8 cellular contexts compared by ENCODE assay signal in genomic region chr5:181218795-181219124, GRCh38. TPM values are rescaled to one million over a fixed set of nuclear protein-coding genes. Genes with fewer than 3 reads are reported as not detected.
DNase-seq lines count a peak whose midpoint lies in the region; ATAC-seq, FAIRE-seq and TF ChIP-seq lines count a peak whose summit lies in the region.

No MANE protein-coding gene starts in this region.

- in situ Hi-C loops in GM12878 (cut with MboI), result no loop called here

- no peaks in the 10 kb centered on the region; the same call in 1 of the 2 replicates for H3K79me2 ChIP-seq in GM12878 (ENCODE audit: control insufficient read depth, insufficient read depth, low read length)

- H3K27me3 ChIP-seq in A673 (replicated peaks; ENCODE audit: insufficient read depth, low read depth, low read length, poor library complexity) (no peaks in the 10 kb centered on the region), GM12878 (replicated peaks in 1 of 2; ENCODE audit: control insufficient read depth in 2 of 2, insufficient read depth in 2 of 2, low read length in 1 of 2) (no peaks in the 10 kb centered on the region), mesenchymal stem cell (ENCODE audit: control insufficient read depth in 1 of 2, insufficient read depth in 1 of 2, low read length in 2 of 2) (peaks cover 0 to 3% of the 10 kb centered on the region in 2 experiments)

- H2BK5ac ChIP-seq in mesenchymal stem cell (ENCODE audit: low read depth, low read length, poor library complexity, severe bottlenecking), result no peak overlapping the region

- no peak overlapping the region for H2BK120ac ChIP-seq in mesenchymal stem cell (ENCODE audit: low read depth, low read length)

- H2AK5ac ChIP-seq in mesenchymal stem cell (ENCODE audit: low read length, severe bottlenecking), result no peak overlapping the region

- H3K4me2 ChIP-seq in GM12878 (ENCODE audit: control insufficient read depth, insufficient read depth), result peak overlapping the region; percentile 77
- H3K4me2 ChIP-seq in mesenchymal stem cell (ENCODE audit: low read length, poor library complexity, severe bottlenecking), result peak overlapping the region; percentile 3

- ATAC-seq in GM12878 (no peak), HG03457 (IDR thresholded peaks at IDR 0.05; ENCODE audit: unreplicated experiment) (no peak), GM18505 (IDR thresholded peaks at IDR 0.05; ENCODE audit: unreplicated experiment) (no peak)

- CTCF ChIA-PET in A673 (lab: Charles Lee), result no interaction called here
- CTCF ChIA-PET in GM12878 (lab: Yijun Ruan, JAX), result no interaction called here

- H2BK15ac ChIP-seq in mesenchymal stem cell (ENCODE audit: low read depth, poor library complexity, severe bottlenecking), result no peak overlapping the region

- no peak for TF ChIP-seq RAD21 in GM12878 (IDR thresholded peaks at IDR 0.05; ENCODE audit: insufficient read depth, low read depth, low read length)

- TF ChIP-seq CTCF in A673 (conservative IDR thresholded peaks at IDR 0.05; ENCODE audit: low read depth, low read length), result no peak
- TF ChIP-seq CTCF in HFFc6 (IDR thresholded peaks at IDR 0.05), result no peak
- no peak for TF ChIP-seq CTCF in GM12878 (IDR thresholded peaks at IDR 0.05 in 2 of 3, conservative IDR thresholded peaks at IDR 0.05 in 1 of 3; ENCODE audit: control insufficient read depth in 2 of 3, extremely low read depth in 1 of 3, insufficient read depth in 1 of 3, low read depth in 3 of 3, low read length in 3 of 3)

- H3K27me3 Mint-ChIP-seq in HFFc6 (ENCODE audit: insufficient read depth), result peaks cover 22% of the 10 kb centered on the region

- peaks cover 32% of the 10 kb centered on the region for H3K4me1 Mint-ChIP-seq in HFFc6 (ENCODE audit: low read depth)

- peak overlapping the region; percentile 86 for H3K4me3 Mint-ChIP-seq in HFFc6

- no peaks in the 10 kb centered on the region for H3K36me3 Mint-ChIP-seq in HFFc6 (ENCODE audit: low read depth)

- no peak overlapping the region for H3K23ac ChIP-seq in mesenchymal stem cell (ENCODE audit: low read length in 2 of 2)

- DNase-seq in A673 (ENCODE audit: low spot score), result peak; percentile 50
- DNase-seq in HFFc6, result no peak
- DNase-seq in GM12878 (ENCODE audit: low read depth, low spot score), result no peak
- DNase-seq in mesenchymal stem cell, result no peak
- no peak for DNase-seq in NCI-H2227 (lab: John Stamatoyannopoulos, UW; ENCODE audit: unreplicated experiment)
- DNase-seq in anterior cingulate cortex (lab: John Stamatoyannopoulos, UW), result no peak

- SMC1A ChIA-PET in GM12878 (lab: Charles Lee; ENCODE audit: uncharacterized antibody, unreplicated experiment), result no interaction called here

- intact Hi-C loops in A673 (cut with micrococcal nuclease; ENCODE audit: unreplicated experiment) (loop anchor here (1.0 kb wide), 2 partner anchors 11 to 27 kb away; no protein-coding TSS in a partner anchor), GM12878 (cut with micrococcal nuclease; ENCODE audit: unreplicated experiment) (loop anchor here (1.0 kb wide), 1 partner anchor 11 kb away; no protein-coding TSS in a partner anchor)

- H3K9ac ChIP-seq in GM12878 (ENCODE audit: control insufficient read depth, insufficient read depth, low read length) (no peak overlapping the region), mesenchymal stem cell (ENCODE audit: low read length) (peak overlapping the region; percentile 67)

- no peak overlapping the region for H2BK12ac ChIP-seq in mesenchymal stem cell (ENCODE audit: low read length in 2 of 2)

- POLR2A ChIA-PET in A673 (lab: Charles Lee; ENCODE audit: low non-redundant PET), result no interaction called here
- POLR2A ChIA-PET in GM12878 (lab: Charles Lee), result no interaction called here

- no peak for FAIRE-seq in GM12878 (lab: Jason Lieb, UNC)

- no peak overlapping the region for H4K91ac ChIP-seq in mesenchymal stem cell (ENCODE audit: low read length)

- peak overlapping the region; percentile 83; the same call in 1 of the 2 replicates for H3K27ac Mint-ChIP-seq in HFFc6

- no peak overlapping the region for H3K18ac ChIP-seq in mesenchymal stem cell (ENCODE audit: low read depth in 1 of 2, low read length in 2 of 2)

- WGBS in GM12878 (ENCODE audit: insufficient coverage, insufficient replicate concordance, low lambda C conversion rate, missing lambda C conversion rate), result 27% methylated on average over 10 of the region's 10 CpGs
- WGBS in mesenchymal stem cell, result 74% methylated on average over 8 of the region's 10 CpGs

- H3K9me3 Mint-ChIP-seq in HFFc6, result no peaks in the 10 kb centered on the region; the same call in 1 of the 2 replicates

- TF ChIP-seq POLR2A in GM12878 (IDR thresholded peaks at IDR 0.05; ENCODE audit: low read depth, low read length) (no peak), GM18505 (IDR thresholded peaks at IDR 0.05; ENCODE audit: borderline replicate concordance, extremely low read depth, insufficient read depth, insufficient read length) (no peak)

- TF ChIP-seq EP300 in GM12878 (IDR thresholded peaks at IDR 0.05; ENCODE audit: borderline replicate concordance in 1 of 2, control insufficient read depth in 1 of 2, low read depth in 2 of 2, low read length in 2 of 2), result no peak

- H3K27ac ChIP-seq in A673 (ENCODE audit: low read depth, low read length, poor library complexity, severe bottlenecking), result no peak overlapping the region
- H3K27ac ChIP-seq in GM12878 (ENCODE audit: control insufficient read depth, insufficient read depth), result no peak overlapping the region
- no peak overlapping the region for H3K27ac ChIP-seq in mesenchymal stem cell (ENCODE audit: low read length, poor library complexity, severe bottlenecking)

- H3K9me3 ChIP-seq in A673 (ENCODE audit: low read depth, low read length, poor library complexity, severe bottlenecking) (no peaks in the 10 kb centered on the region), GM12878 (replicated peaks; ENCODE audit: control insufficient read depth, insufficient read depth, low read length) (no peaks in the 10 kb centered on the region), mesenchymal stem cell (ENCODE audit: control insufficient read depth, low read length) (no peaks in the 10 kb centered on the region)

- BruUV-seq in A673 (replicated peaks; lab: Mats Ljungman, UMichigan), result no TSS peak
- no TSS peak for BruUV-seq in GM12878 (replicated peaks; lab: Mats Ljungman, UMichigan)

- no peaks in the 10 kb centered on the region for H3K79me1 ChIP-seq in mesenchymal stem cell (replicated peaks; ENCODE audit: low read length, poor library complexity, severe bottlenecking)

- H4K8ac ChIP-seq in mesenchymal stem cell (ENCODE audit: low read length), result no peak overlapping the region

- H2AFZ ChIP-seq in GM12878 (ENCODE audit: control insufficient read depth, low read depth, low read length) (peak overlapping the region; percentile 18), mesenchymal stem cell (ENCODE audit: low read depth, low read length) (no peak overlapping the region)

- no peak overlapping the region for H3K4ac ChIP-seq in mesenchymal stem cell (ENCODE audit: low read depth in 1 of 2, low read length in 2 of 2)

- H3K36me3 ChIP-seq in A673 (ENCODE audit: insufficient read depth, low read length, poor library complexity, severe bottlenecking) (no peaks in the 10 kb centered on the region), GM12878 (ENCODE audit: control insufficient read depth in 2 of 2, insufficient read depth in 2 of 2, low read length in 1 of 2) (no peaks in the 10 kb centered on the region), mesenchymal stem cell (ENCODE audit: control insufficient read depth in 1 of 2, insufficient read depth in 2 of 2, low read depth in 1 of 2, low read length in 2 of 2) (no peaks in the 10 kb centered on the region)

- no peaks in the 10 kb centered on the region for H4K20me1 ChIP-seq in GM12878 (ENCODE audit: control insufficient read depth, insufficient read depth)

- no peaks in the 10 kb centered on the region for H3K4me1 ChIP-seq in A673 (ENCODE audit: insufficient read depth, low read length, poor library complexity, severe bottlenecking)
- H3K4me1 ChIP-seq in GM12878 (ENCODE audit: control insufficient read depth, insufficient read depth, low read length), result peaks cover 8% of the 10 kb centered on the region
- H3K4me1 ChIP-seq in mesenchymal stem cell (ENCODE audit: control insufficient read depth, insufficient read depth, low read depth, low read length), result peaks cover 14% of the 10 kb centered on the region

- H3K4me3 ChIP-seq in A673 (ENCODE audit: low read depth, low read length, poor library complexity, severe bottlenecking), result peak overlapping the region; percentile 63
- H3K4me3 ChIP-seq in GM12878, result peak overlapping the region; percentile 58; the same call in 1 of the 2 replicates
- H3K4me3 ChIP-seq in mesenchymal stem cell (ENCODE audit: insufficient read depth in 1 of 2, low read depth in 1 of 2, low read length in 2 of 2), result peak overlapping the region in 1 of 2 experiments; percentile 79

- RAD21 ChIA-PET in GM12878 (lab: Charles Lee; ENCODE audit: unreplicated experiment), result no interaction called here

- no peak overlapping the region for H3K14ac ChIP-seq in mesenchymal stem cell (ENCODE audit: low read length in 2 of 2)

RNA-seq across cellular contexts. Expression of gene TRIM41, which starts 4.3 kb away (rescaled TPM):
- 24.2 and 24.6 TPM in 2 replicates for total RNA-seq in A673 (2021)
- 10 to 100 TPM; 20.3 to 24.0 (median 22.5) TPM for total RNA-seq in HFFc6 (2021; fragmentation: NEBNext Ultra II Directional; extraction: Animal tissue kit (Norgen Biotek cat#: 25700))
- 30.1 and 34.3 TPM in 2 replicates for total RNA-seq in GM12878 (2013; cell fraction: nucleolus; rRNA removed)
- total RNA-seq in GM12878 (2014; rRNA removed), result 16.0 and 17.2 TPM in 2 replicates
- 10.5 and 10.6 TPM in 2 replicates for total RNA-seq in GM12878 (2014; rRNA removed; fragmentation: Illumina TruSeq; extraction: Trizol)
- total RNA-seq in GM12878 (2021), result 24.6 and 28.9 TPM in 2 replicates
- 11.5 TPM for polyA plus RNA-seq in GM12878 (2011; ENCODE audit: low read depth)
- polyA plus RNA-seq in GM12878 (2011; rRNA removed), result 14.8 and 17.7 TPM in 2 replicates
- 16.4 and 21.9 TPM in 2 replicates for polyA plus RNA-seq in GM12878 (2011; cell fraction: cytosol; rRNA removed)
- polyA plus RNA-seq in GM12878 (2011; cell fraction: nucleus; rRNA removed), result 173 and 195 TPM in 2 replicates
- 21.7 and 28.2 TPM in 2 replicates for polyA plus RNA-seq in GM12878 (2012)
- 9.4 and 10.6 TPM in 2 replicates for polyA plus RNA-seq in GM12878 (2014; fragmentation: Illumina TruSeq; extraction: Trizol)
- 1 to 10 TPM; 1.0 to 3.2 TPM for polyA plus RNA-seq in GM12878 (2014; fragmentation: Nextera tagmentation; extraction: Ambion mirVana)
- 21.5 and 24.4 TPM in 2 replicates for polyA plus RNA-seq in GM12878 (2014; rRNA removed)
- 1 to 10 TPM; 5.2 to 5.5 TPM for polyA plus RNA-seq in GM12878 (2016; fragmentation: Nextera tagmentation; extraction: Ambion mirVana)
- 8.6 and 10.9 TPM in 2 replicates for polyA minus RNA-seq in GM12878 (2011; rRNA and poly(A)+ RNA removed)
- 6.8 and 7.5 TPM in 2 replicates for polyA minus RNA-seq in GM12878 (2011; cell fraction: cytosol; rRNA and poly(A)+ RNA removed)
- 16.0 and 24.7 TPM in 2 replicates for polyA minus RNA-seq in GM12878 (2011; cell fraction: nucleus; rRNA and poly(A)+ RNA removed)
- 19.1 TPM for polyA plus RNA-seq in mesenchymal stem cell (2013, experiment 1 of 2)
- polyA plus RNA-seq in mesenchymal stem cell (2013, experiment 2 of 2), result 19.0 TPM

RNA-seq across cellular contexts. Expression of gene TRIM7, which starts 13.8 kb away (rescaled TPM):
- total RNA-seq in A673 (2021), result 0.96 TPM in 1 of 2 replicates, not detected in the other
- total RNA-seq in HFFc6 (2021; fragmentation: NEBNext Ultra II Directional; extraction: Animal tissue kit (Norgen Biotek cat#: 25700)), result 1 to 10 TPM; 2.8 to 7.5 (median 5.3) TPM
- total RNA-seq in GM12878 (2013; cell fraction: nucleolus; rRNA removed), result 0.59 and 0.84 TPM in 2 replicates
- total RNA-seq in GM12878 (2014; rRNA removed), result 0.54 and 1.1 TPM in 2 replicates
- total RNA-seq in GM12878 (2014; rRNA removed; fragmentation: Illumina TruSeq; extraction: Trizol), result 0.22 and 0.46 TPM in 2 replicates
- total RNA-seq in GM12878 (2021), result 0.38 and 0.96 TPM in 2 replicates
- polyA plus RNA-seq in GM12878 (2011; ENCODE audit: low read depth), result 1.1 TPM
- polyA plus RNA-seq in GM12878 (2011; rRNA removed), result 1.6 TPM in 2 replicates
- 0.97 and 1.0 TPM in 2 replicates for polyA plus RNA-seq in GM12878 (2011; cell fraction: cytosol; rRNA removed)
- polyA plus RNA-seq in GM12878 (2011; cell fraction: nucleus; rRNA removed), result 2.2 and 2.4 TPM in 2 replicates
- polyA plus RNA-seq in GM12878 (2012), result 0.87 and 1.7 TPM in 2 replicates
- polyA plus RNA-seq in GM12878 (2014; fragmentation: Illumina TruSeq; extraction: Trizol), result 0.32 and 0.33 TPM in 2 replicates
- under 1 TPM; 0.02 to 0.20 TPM for polyA plus RNA-seq in GM12878 (2014; fragmentation: Nextera tagmentation; extraction: Ambion mirVana)
- 0.84 and 1.1 TPM in 2 replicates for polyA plus RNA-seq in GM12878 (2014; rRNA removed)
- polyA plus RNA-seq in GM12878 (2016; fragmentation: Nextera tagmentation; extraction: Ambion mirVana), result 1 to 10 TPM in 1 of 2 experiments, under 1 TPM in 1; 0.44 to 1.3 TPM
- 0.80 and 0.88 TPM in 2 replicates for polyA minus RNA-seq in GM12878 (2011; rRNA and poly(A)+ RNA removed)
- 0.83 and 1.1 TPM in 2 replicates for polyA minus RNA-seq in GM12878 (2011; cell fraction: cytosol; rRNA and poly(A)+ RNA removed)
- 0.73 and 1.5 TPM in 2 replicates for polyA minus RNA-seq in GM12878 (2011; cell fraction: nucleus; rRNA and poly(A)+ RNA removed)
- polyA plus RNA-seq in mesenchymal stem cell (2013, experiment 1 of 2), result 1.8 TPM
- 1.4 TPM for polyA plus RNA-seq in mesenchymal stem cell (2013, experiment 2 of 2)

RNA-seq across cellular contexts. Expression of gene RACK1, which starts 24.9 kb away (rescaled TPM):
- total RNA-seq in A673 (2021) (1,719 and 1,726 TPM in 2 replicates), GM12878 (2014; rRNA removed) (6,385 and 6,584 TPM in 2 replicates), GM12878 (2014; rRNA removed; fragmentation: Illumina TruSeq; extraction: Trizol) (4,111 and 4,251 TPM in 2 replicates), GM12878 (2021) (2,742 and 2,873 TPM in 2 replicates)
- total RNA-seq in HFFc6 (2021; fragmentation: NEBNext Ultra II Directional; extraction: Animal tissue kit (Norgen Biotek cat#: 25700)), result 1,000 to 10,000 TPM; 1,737 to 2,012 (median 1,885) TPM
- 1,060 and 1,082 TPM in 2 replicates for total RNA-seq in GM12878 (2013; cell fraction: nucleolus; rRNA removed)
- polyA plus RNA-seq in GM12878 (2011; ENCODE audit: low read depth), result 2,498 TPM
- polyA plus RNA-seq in GM12878 (2011; rRNA removed) (2,058 and 4,963 TPM in 2 replicates), GM12878 (2014; fragmentation: Illumina TruSeq; extraction: Trizol) (2,869 and 4,083 TPM in 2 replicates), GM12878 (2014; fragmentation: Nextera tagmentation; extraction: Ambion mirVana) (1,000 to 10,000 TPM; 3,729 to 5,412 TPM), GM12878 (2014; rRNA removed) (5,813 and 5,897 TPM in 2 replicates), GM12878 (2016; fragmentation: Nextera tagmentation; extraction: Ambion mirVana) (1,000 to 10,000 TPM; 1,365 to 1,424 TPM)
- polyA plus RNA-seq in GM12878 (2011; cell fraction: cytosol; rRNA removed), result 6,471 and 7,747 TPM in 2 replicates
- polyA plus RNA-seq in GM12878 (2011; cell fraction: nucleus; rRNA removed), result 2,792 and 3,345 TPM in 2 replicates
- 4,319 and 4,635 TPM in 2 replicates for polyA plus RNA-seq in GM12878 (2012)
- 6,568 and 9,193 TPM in 2 replicates for polyA minus RNA-seq in GM12878 (2011; rRNA and poly(A)+ RNA removed)
- polyA minus RNA-seq in GM12878 (2011; cell fraction: cytosol; rRNA and poly(A)+ RNA removed), result 1,862 and 1,930 TPM in 2 replicates
- 910 and 1,213 TPM in 2 replicates for polyA minus RNA-seq in GM12878 (2011; cell fraction: nucleus; rRNA and poly(A)+ RNA removed)
- polyA plus RNA-seq in mesenchymal stem cell (2013, experiment 1 of 2), result 2,784 TPM
- 2,751 TPM for polyA plus RNA-seq in mesenchymal stem cell (2013, experiment 2 of 2)

RNA-seq across cellular contexts. Expression of gene TRIM52, which starts 42.2 kb away (rescaled TPM):
- total RNA-seq in A673 (2021) (7.3 and 7.9 TPM in 2 replicates), GM12878 (2014; rRNA removed) (6.5 and 7.1 TPM in 2 replicates), GM12878 (2014; rRNA removed; fragmentation: Illumina TruSeq; extraction: Trizol) (10.1 and 11.5 TPM in 2 replicates), GM12878 (2021) (8.4 and 8.6 TPM in 2 replicates)
- 1 to 10 TPM; 5.2 to 6.9 (median 5.6) TPM for total RNA-seq in HFFc6 (2021; fragmentation: NEBNext Ultra II Directional; extraction: Animal tissue kit (Norgen Biotek cat#: 25700))
- total RNA-seq in GM12878 (2013; cell fraction: nucleolus; rRNA removed), result 46.6 and 48.5 TPM in 2 replicates
- polyA plus RNA-seq in GM12878 (2011; ENCODE audit: low read depth), result 5.9 TPM
- polyA plus RNA-seq in GM12878 (2011; rRNA removed) (24.3 and 34.0 TPM in 2 replicates), GM12878 (2014; fragmentation: Illumina TruSeq; extraction: Trizol) (12.4 and 14.7 TPM in 2 replicates), GM12878 (2014; fragmentation: Nextera tagmentation; extraction: Ambion mirVana) (1 to 10 TPM; 1.4 to 3.4 TPM), GM12878 (2014; rRNA removed) (11.6 and 13.4 TPM in 2 replicates), GM12878 (2016; fragmentation: Nextera tagmentation; extraction: Ambion mirVana) (1 to 10 TPM; 6.8 to 7.9 TPM)
- polyA plus RNA-seq in GM12878 (2011; cell fraction: cytosol; rRNA removed), result 12.3 and 13.7 TPM in 2 replicates
- 31.5 and 38.7 TPM in 2 replicates for polyA plus RNA-seq in GM12878 (2011; cell fraction: nucleus; rRNA removed)
- polyA plus RNA-seq in GM12878 (2012), result 10.7 and 12.3 TPM in 2 replicates
- 19.5 and 28.6 TPM in 2 replicates for polyA minus RNA-seq in GM12878 (2011; rRNA and poly(A)+ RNA removed)
- polyA minus RNA-seq in GM12878 (2011; cell fraction: cytosol; rRNA and poly(A)+ RNA removed), result 6.1 and 7.9 TPM in 2 replicates
- polyA minus RNA-seq in GM12878 (2011; cell fraction: nucleus; rRNA and poly(A)+ RNA removed), result 15.4 and 24.9 TPM in 2 replicates
- 4.2 TPM for polyA plus RNA-seq in mesenchymal stem cell (2013, experiment 1 of 2)
- polyA plus RNA-seq in mesenchymal stem cell (2013, experiment 2 of 2), result 4.0 TPM
